ENCODE assay signal across 13 cellular contexts in the genomic region with DNA sequence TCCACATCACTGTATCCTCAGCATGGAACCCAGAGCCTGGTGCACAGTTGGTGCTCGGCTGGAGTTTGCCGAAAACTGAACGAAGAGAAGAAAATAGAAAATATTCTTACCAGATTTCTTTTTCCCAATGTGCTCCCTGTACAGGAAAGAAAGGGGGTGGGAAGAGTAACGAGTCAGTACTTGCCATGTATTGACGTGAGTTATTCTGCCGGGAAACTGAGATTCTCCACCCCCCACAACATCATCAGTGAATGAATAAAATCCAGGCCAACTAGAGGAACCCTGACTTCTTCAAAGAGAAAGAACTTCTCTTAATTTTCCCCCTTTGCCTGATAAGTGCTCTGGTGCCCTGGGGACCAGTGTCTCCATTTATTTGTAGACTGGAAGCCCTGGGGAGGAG.
DNase-seq lines count a peak whose midpoint lies in the region; ATAC-seq and TF ChIP-seq lines count a peak whose summit lies in the region.
"Had no signal": no experiment of that assay in that cellular context is flagged by ENCODE, and none has a peak within 500 bp of the region (broad histone marks: within the 10 kb centered on the region; RNA-seq: fewer than 3 reads in every experiment).

No MANE protein-coding gene starts in this region.

- POLR2A ChIA-PET in IMR-90 (lab: Charles Lee; ENCODE audit: unreplicated experiment) = no interaction called here

- no peaks in the 10 kb centered on the region for H3K4me1 ChIP-seq in IMR-90 (ENCODE audit: control insufficient read depth, insufficient read depth, low read length)
- H3K4me1 ChIP-seq in RWPE2 (ENCODE audit: insufficient read depth, poor library complexity, severe bottlenecking) = peaks cover 14% of the 10 kb centered on the region
- no peaks in the 10 kb centered on the region for H3K4me1 ChIP-seq in aorta (ENCODE audit: control insufficient read depth in 1 of 2, insufficient read depth in 2 of 2, low read length in 2 of 2)
- H3K4me1 ChIP-seq: Caco-2 had no signal

- CTCF ChIA-PET in IMR-90 (lab: Yijun Ruan, JAX) = no interaction called here

- H3K4ac ChIP-seq in IMR-90 (ENCODE audit: low read depth, low read length) = no peak overlapping the region

- no peak overlapping the region for H4K8ac ChIP-seq in IMR-90 (ENCODE audit: low read depth in 2 of 2, low read length in 2 of 2)

- H2AFZ ChIP-seq in IMR-90 (replicated peaks; ENCODE audit: low read length, poor library complexity) = peak overlapping the region; percentile 48

- peaks cover 3 to 11% of the 10 kb centered on the region in 2 experiments; a peak in 2 of 4 replicates for H3K79me1 ChIP-seq in IMR-90 (ENCODE audit: low read depth in 1 of 2, low read length in 2 of 2)

- no peak overlapping the region for H2BK120ac ChIP-seq in IMR-90 (ENCODE audit: low read depth, low read length)

- no peaks in the 10 kb centered on the region for H3K27me3 ChIP-seq in IMR-90 (ENCODE audit: control insufficient read depth, insufficient read depth, low read length)
- no peaks in the 10 kb centered on the region for H3K27me3 ChIP-seq in RWPE2 (ENCODE audit: insufficient read depth, poor library complexity, severe bottlenecking)
- H3K27me3 ChIP-seq in aorta (ENCODE audit: control insufficient read depth in 1 of 2, insufficient read depth in 2 of 2, low read length in 1 of 2) = no peaks in the 10 kb centered on the region

- no peak overlapping the region for H3K56ac ChIP-seq in IMR-90 (ENCODE audit: extremely low read depth, insufficient read depth, low read length)

- TF ChIP-seq CTCF in IMR-90 (conservative IDR thresholded peaks at IDR 0.05; ENCODE audit: low read depth, low read length) (no peak), RWPE2 (IDR thresholded peaks at IDR 0.05; ENCODE audit: poor library complexity, severe bottlenecking) (no peak), epithelial cell of esophagus (IDR thresholded peaks at IDR 0.05; ENCODE audit: insufficient read depth, low read depth, low read length, missing control alignments) (no peak)

- BruUV-seq in IMR-90 (replicated peaks; lab: Mats Ljungman, UMichigan) = no TSS peak

- TF ChIP-seq RAD21 in IMR-90 (IDR thresholded peaks at IDR 0.05; ENCODE audit: low read length) = no peak

- in situ Hi-C loops in IMR-90 (cut with MboI; ENCODE audit: low sequenced_read_pairs) = no loop called here

- H4K5ac ChIP-seq in IMR-90 (ENCODE audit: low read depth, low read length) = no peak overlapping the region

- no peak overlapping the region for H3K18ac ChIP-seq in IMR-90 (ENCODE audit: low read depth, low read length)

- H3K36me3 ChIP-seq in IMR-90 (ENCODE audit: control insufficient read depth, insufficient read depth, low read length) (peaks cover 43% of the 10 kb centered on the region), RWPE2 (ENCODE audit: low read depth) (peaks cover 47% of the 10 kb centered on the region), aorta (ENCODE audit: control insufficient read depth in 1 of 2, insufficient read depth in 2 of 2, low read length in 1 of 2) (peaks cover 0 to 2% of the 10 kb centered on the region in 2 donors)

- ATAC-seq in IMR-90 (ENCODE audit: low read depth) (no peak), RWPE2 (ENCODE audit: low read depth) (peak; percentile 68; the same call in 2 of the 3 replicates), aorta (ENCODE audit: low FRiP score) (no peak)

- H4K20me1 ChIP-seq in IMR-90 (ENCODE audit: insufficient read depth, low read length) = 0 out of 2 replicates have a peak, but pooled peaks cover 4% of the 10 kb centered on the region

- H3K4me2 ChIP-seq in IMR-90 (ENCODE audit: low read depth, low read length) = no peak overlapping the region

- no peak overlapping the region for H3K9ac ChIP-seq in IMR-90 (ENCODE audit: low read depth, low read length)

- H3K27ac ChIP-seq in IMR-90 (ENCODE audit: insufficient read depth, low read length) = no peak overlapping the region
- no peak overlapping the region for H3K27ac ChIP-seq in RWPE2 (ENCODE audit: poor library complexity, severe bottlenecking)
- no peak overlapping the region for H3K27ac ChIP-seq in aorta (ENCODE audit: low read depth in 1 of 2, low read length in 2 of 2)

- H2AK9ac ChIP-seq in IMR-90 (replicated peaks; ENCODE audit: low read depth, low read length, poor library complexity) = no peak overlapping the region

- TF ChIP-seq POLR2A in IMR-90 (IDR thresholded peaks at IDR 0.05; ENCODE audit: low read depth, low read length) = no peak

- 0 out of 2 replicates have a peak, but pooled peaks cover 3% of the 10 kb centered on the region for H3K9me3 ChIP-seq in IMR-90 (ENCODE audit: control insufficient read depth, insufficient read depth, low read length)
- peaks cover 6% of the 10 kb centered on the region for H3K9me3 ChIP-seq in RWPE2 (ENCODE audit: severe bottlenecking)
- H3K9me3 ChIP-seq in aorta (ENCODE audit: control insufficient read depth, low read length) = no peaks in the 10 kb centered on the region

- H2BK5ac ChIP-seq in IMR-90 (ENCODE audit: low read depth, low read length, poor library complexity, severe bottlenecking) = no peak overlapping the region

- H3K14ac ChIP-seq in IMR-90 (replicated peaks; ENCODE audit: low read depth, low read length) = no peak overlapping the region

- H3K4me3 ChIP-seq in IMR-90 (ENCODE audit: insufficient read depth, low read depth, low read length) (no peak overlapping the region), RWPE2 (ENCODE audit: severe bottlenecking) (no peak overlapping the region), epithelial cell of esophagus (ENCODE audit: low read length) (no peak overlapping the region), aorta (ENCODE audit: low read length in 2 of 2) (no peak overlapping the region)

- no peak overlapping the region for H3K23ac ChIP-seq in IMR-90 (ENCODE audit: low read depth, low read length)

- intact Hi-C loops in IMR-90 (cut with micrococcal nuclease) = no loop called here
- intact Hi-C loops in aorta (cut with DNase I) = loop anchor here in 1 of 2 donors (5.0 kb wide), 1 partner anchor 266 kb away; no protein-coding TSS in a partner anchor

- no peak overlapping the region for H2AK5ac ChIP-seq in IMR-90 (ENCODE audit: low read depth, low read length)

- no peak overlapping the region for H2BK20ac ChIP-seq in IMR-90 (ENCODE audit: low read depth, low read length)

- H4K91ac ChIP-seq in IMR-90 (ENCODE audit: insufficient read depth, low read depth, low read length) = no peak overlapping the region

- H3K9me1 ChIP-seq in IMR-90 (ENCODE audit: insufficient read depth, low read length) = 0 out of 2 replicates have a peak, but pooled peaks cover 5% of the 10 kb centered on the region

- dilution Hi-C loops in IMR-90 (cut with HindIII; ENCODE audit: low sequenced_read_pairs, unreplicated experiment) = no loop called here

- 100% methylated on average over 1 of the region's 6 CpGs; no CpG with 5 or more reads in 1 of the 2 experiments for WGBS in IMR-90 (ENCODE audit: extremely low coverage in 2 of 2, insufficient read length in 1 of 2), 2 experiments
- WGBS in aorta, 2 donors = 97 to 99% methylated on average over 6 of the region's 6 CpGs

- H2BK15ac ChIP-seq in IMR-90 (ENCODE audit: low read depth, low read length) = no peak overlapping the region

- DNase-seq in IMR-90 (no peak), RWPE2 (ENCODE audit: low spot score) (no peak), epithelial cell of esophagus (ENCODE audit: low read depth) (peak; percentile 61), COLO829 (ENCODE audit: low spot score) (no peak), NCI-H146 treated with DMSO at 0.1 percent for 48 hours (lab: John Stamatoyannopoulos, UW; ENCODE audit: unreplicated experiment) (no peak), aorta (no peak)
- DNase-seq: C1 segment of cervical spinal cord; Caco-2; CD4-positive, alpha-beta memory T cell; DMS153; DND-41; H7; HCEC 1CT had no signal

TF ChIP-seq in IMR-90, 13 proteins besides CTCF, POLR2A, EP300 and RAD21:
- TF ChIP-seq BHLHE40 (IDR thresholded peaks at IDR 0.05; ENCODE audit: low read depth, low read length) = no peak
- TF ChIP-seq CEBPB (IDR thresholded peaks at IDR 0.05; ENCODE audit: low read depth, low read length) = no peak
- no peak for TF ChIP-seq RCOR1 (IDR thresholded peaks at IDR 0.05; ENCODE audit: insufficient replicate concordance, low read length)
- no peak for TF ChIP-seq FOS (IDR thresholded peaks at IDR 0.05; ENCODE audit: low read depth, low read length)
- no peak for TF ChIP-seq CHD1 (IDR thresholded peaks at IDR 0.05; ENCODE audit: low read depth, low read length)
- TF ChIP-seq, protein P1, sequence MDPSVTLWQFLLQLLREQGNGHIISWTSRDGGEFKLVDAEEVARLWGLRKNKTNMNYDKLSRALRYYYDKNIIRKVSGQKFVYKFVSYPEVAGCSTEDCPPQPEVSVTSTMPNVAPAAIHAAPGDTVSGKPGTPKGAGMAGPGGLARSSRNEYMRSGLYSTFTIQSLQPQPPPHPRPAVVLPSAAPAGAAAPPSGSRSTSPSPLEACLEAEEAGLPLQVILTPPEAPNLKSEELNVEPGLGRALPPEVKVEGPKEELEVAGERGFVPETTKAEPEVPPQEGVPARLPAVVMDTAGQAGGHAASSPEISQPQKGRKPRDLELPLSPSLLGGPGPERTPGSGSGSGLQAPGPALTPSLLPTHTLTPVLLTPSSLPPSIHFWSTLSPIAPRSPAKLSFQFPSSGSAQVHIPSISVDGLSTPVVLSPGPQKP (IDR thresholded peaks at IDR 0.05; ENCODE audit: borderline replicate concordance, low read depth, low read length) = no peak
- TF ChIP-seq SMC3 (IDR thresholded peaks at IDR 0.05; ENCODE audit: low read depth, low read length) = no peak
- no peak for TF ChIP-seq RFX5 (IDR thresholded peaks at IDR 0.05; ENCODE audit: low read depth, low read length)
- TF ChIP-seq MAFK (IDR thresholded peaks at IDR 0.05; ENCODE audit: low read depth, low read length) = no peak
- TF ChIP-seq, protein P2, sequence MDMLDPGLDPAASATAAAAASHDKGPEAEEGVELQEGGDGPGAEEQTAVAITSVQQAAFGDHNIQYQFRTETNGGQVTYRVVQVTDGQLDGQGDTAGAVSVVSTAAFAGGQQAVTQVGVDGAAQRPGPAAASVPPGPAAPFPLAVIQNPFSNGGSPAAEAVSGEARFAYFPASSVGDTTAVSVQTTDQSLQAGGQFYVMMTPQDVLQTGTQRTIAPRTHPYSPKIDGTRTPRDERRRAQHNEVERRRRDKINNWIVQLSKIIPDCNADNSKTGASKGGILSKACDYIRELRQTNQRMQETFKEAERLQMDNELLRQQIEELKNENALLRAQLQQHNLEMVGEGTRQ (IDR thresholded peaks at IDR 0.05; ENCODE audit: low read depth, low read length) = no peak
- no peak for TF ChIP-seq NFE2L2 (IDR thresholded peaks at IDR 0.05; ENCODE audit: low read depth, low read length)
- no peak for TF ChIP-seq MXI1 (IDR thresholded peaks at IDR 0.05; ENCODE audit: borderline replicate concordance, low read depth, low read length)
- no peak for TF ChIP-seq MAZ (IDR thresholded peaks at IDR 0.05; ENCODE audit: borderline replicate concordance, low read depth, low read length)
